ENCODE assay signal across 26 cellular contexts in the genomic region with DNA sequence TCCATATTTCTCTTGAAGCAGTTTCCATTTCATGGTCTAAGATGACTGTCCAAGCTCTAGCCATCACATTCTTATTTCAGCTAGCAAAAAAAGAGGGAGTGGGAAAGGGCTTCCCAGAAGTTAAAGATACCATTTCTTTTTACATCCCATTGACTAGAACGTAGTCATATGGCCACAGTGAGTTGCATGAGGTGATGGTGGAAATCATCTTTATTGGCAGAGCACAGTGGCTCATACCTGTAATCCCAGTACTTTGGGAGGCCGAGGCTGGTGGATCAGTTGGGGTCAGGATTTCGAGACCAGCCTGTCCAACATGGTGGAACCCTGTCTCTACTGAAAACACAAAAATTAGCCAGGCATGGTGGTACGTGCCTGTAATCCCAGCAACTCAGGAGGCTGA.
DNase-seq lines count a peak whose midpoint lies in the region; ATAC-seq, FAIRE-seq and TF ChIP-seq lines count a peak whose summit lies in the region.
"Had no signal": no experiment of that assay in that cellular context is flagged by ENCODE, and none has a peak within 500 bp of the region (broad histone marks: within the 10 kb centered on the region; RNA-seq: fewer than 3 reads in every experiment).

No MANE protein-coding gene starts in this region.

- ATAC-seq in HepG2 (no peak), right lobe of liver (no peak)
- ATAC-seq: GM12878 had no signal

- FAIRE-seq in HepG2 (lab: Jason Lieb, UNC) (no peak), GM12892 (lab: Jason Lieb, UNC) (peak; percentile 48), RCC 7860 (lab: Jason Lieb, UNC) (no peak)
- FAIRE-seq: A204.1, GM12878, GM19239 had no signal

- H3K9me3 ChIP-seq in HepG2 (ENCODE audit: low read length) (peaks cover 15% of the 10 kb centered on the region), right lobe of liver (peaks cover 0 to 6% (median 0%) of the 10 kb centered on the region in 4 donors), BE2C (no peaks in the 10 kb centered on the region)
- H3K9me3 ChIP-seq: BLaER1 had no signal

- TF ChIP-seq RAD21 in HepG2 (CRISPR knock-in tag; IDR thresholded peaks at IDR 0.05): no peak

- no peak overlapping the region for H3K56ac ChIP-seq in mesendoderm (ENCODE audit: low read length)

- H4K8ac ChIP-seq in mesendoderm (ENCODE audit: low read depth, low read length): no peak overlapping the region

- peak overlapping the region; percentile 90 for H2BK120ac ChIP-seq in mesendoderm (ENCODE audit: low read depth, low read length)

- H3K4me1 ChIP-seq in HepG2 (ENCODE audit: insufficient read depth, low read length) (peaks cover 37% of the 10 kb centered on the region), right lobe of liver (no peaks in the 10 kb centered on the region), mesendoderm (ENCODE audit: control insufficient read depth, low read depth, low read length) (peaks cover 18% of the 10 kb centered on the region), BE2C (no peaks in the 10 kb centered on the region)

- DNase-seq in HepG2 (ENCODE audit: low spot score) (no peak), right lobe of liver (no peak), GM12892 (ENCODE audit: insufficient read length) (no peak), mesendoderm (no peak), RCC 7860 (ENCODE audit: low spot score) (no peak), BE2C (no peak), NK-92 (lab: John Stamatoyannopoulos, UW; ENCODE audit: unreplicated experiment) (no peak)
- DNase-seq: 8988T; ACHN; AML-193; C1 segment of cervical spinal cord; CD4-positive, alpha-beta memory T cell; CD4-positive, CD25-positive, alpha-beta regulatory T cell; CD8-positive, alpha-beta memory T cell; COR-L47; DMS 273 treated with DMSO at 0.1 percent for 48 hours; DMS153; DMS53; DMS79; DND-41; EL; GDM1 had no signal

- POLR2A ChIA-PET in HepG2 (lab: Yijun Ruan, JAX): interaction anchor here (0.7 kb wide), 1 partner anchor 121 kb away, joined by 4 read pairs; no protein-coding TSS in a partner anchor

- no peak overlapping the region for H3K23ac ChIP-seq in mesendoderm (ENCODE audit: low read length)

- TF ChIP-seq CTCF in HepG2 (CRISPR knock-in tag; IDR thresholded peaks at IDR 0.05) (no peak), right lobe of liver (IDR thresholded peaks at IDR 0.05) (no peak), BE2C (IDR thresholded peaks at IDR 0.05; ENCODE audit: low read depth, low read length) (no peak)

- H3K18ac ChIP-seq in mesendoderm (ENCODE audit: low read length): no peak overlapping the region

- in situ Hi-C loops in HepG2 (cut with HindIII; ENCODE audit: extremely low pct_ligation_motif_present, low pct_unique_long_range_greater_than_20kb): loop anchor here (5.0 kb wide), 1 partner anchor 227 kb away; no protein-coding TSS in a partner anchor

- BruUV-seq in HepG2 (replicated peaks; lab: Mats Ljungman, UMichigan): no TSS peak

- CTCF ChIA-PET in HepG2 (lab: Yijun Ruan, JAX; ENCODE audit: low intra/inter-chr PET ratio, low total read pairs): no interaction called here

- H3K9ac ChIP-seq in HepG2 (ENCODE audit: insufficient read depth, low read depth, low read length) (no peak overlapping the region), mesendoderm (ENCODE audit: low read length) (no peak overlapping the region)
- H3K9ac ChIP-seq: BLaER1 had no signal

- no peak overlapping the region for H3K4ac ChIP-seq in mesendoderm (ENCODE audit: low read depth, low read length)

- WGBS in HepG2 (ENCODE audit: low lambda C conversion rate): 73% methylated on average over 4 of the region's 4 CpGs
- WGBS in right lobe of liver (ENCODE audit: insufficient coverage, low coverage, low lambda C conversion rate, missing lambda C conversion rate): 96% methylated on average over 4 of the region's 4 CpGs
- WGBS in mesendoderm (ENCODE audit: extremely low coverage, insufficient coverage, low lambda C conversion rate): no CpG with 5 or more reads among the region's 4 CpGs

- H3K79me2 ChIP-seq in HepG2 (ENCODE audit: insufficient read depth, low read length): no peaks in the 10 kb centered on the region
- no peaks in the 10 kb centered on the region for H3K79me2 ChIP-seq in mesendoderm (ENCODE audit: control insufficient read depth, insufficient read depth, low read length)

- H3K27ac ChIP-seq in HepG2 (ENCODE audit: extremely low read length, insufficient read depth, low read length) (no peak overlapping the region), right lobe of liver (no peak overlapping the region), mesendoderm (ENCODE audit: low read depth, low read length) (no peak overlapping the region)
- H3K27ac ChIP-seq: BLaER1 had no signal

- no peak overlapping the region for H2AK5ac ChIP-seq in mesendoderm (ENCODE audit: low read length)

- H3K27me3 ChIP-seq in HepG2 (ENCODE audit: control insufficient read depth in 1 of 2, insufficient read depth in 2 of 2, low read length in 2 of 2) (no peaks in the 10 kb centered on the region), right lobe of liver (no peaks in the 10 kb centered on the region), mesendoderm (ENCODE audit: insufficient read depth, low read length, poor library complexity) (no peaks in the 10 kb centered on the region), BE2C (peaks cover 3% of the 10 kb centered on the region; the same call in 1 of the 2 replicates)
- H3K27me3 ChIP-seq: BLaER1 had no signal

- no peak overlapping the region for H2BK15ac ChIP-seq in mesendoderm (replicated peaks; ENCODE audit: low read depth)

- TF ChIP-seq EP300 in HepG2 (IDR thresholded peaks at IDR 0.05; ENCODE audit: low read depth in 2 of 2, low read length in 2 of 2) (no peak), HepG2 (CRISPR knock-in tag; IDR thresholded peaks at IDR 0.05; ENCODE audit: borderline replicate concordance) (no peak)

- H3K4me2 ChIP-seq in HepG2 (ENCODE audit: low read depth, low read length): no peak overlapping the region
- no peak overlapping the region for H3K4me2 ChIP-seq in mesendoderm (ENCODE audit: low read length)
- H3K4me2 ChIP-seq: BLaER1 had no signal

- peak overlapping the region; percentile 38 for H2BK5ac ChIP-seq in mesendoderm (ENCODE audit: low read length)

- no peaks in the 10 kb centered on the region for H3K79me1 ChIP-seq in mesendoderm (ENCODE audit: low read length)

- H3K36me3 ChIP-seq in HepG2 (replicated peaks in 1 of 2; ENCODE audit: control insufficient read depth in 1 of 2, insufficient read depth in 2 of 2, low read length in 2 of 2): no peaks in the 10 kb centered on the region
- H3K36me3 ChIP-seq in right lobe of liver: no peaks in the 10 kb centered on the region
- no peaks in the 10 kb centered on the region for H3K36me3 ChIP-seq in mesendoderm (ENCODE audit: control insufficient read depth, insufficient read depth, low read length)
- H3K36me3 ChIP-seq in BE2C: no peaks in the 10 kb centered on the region
- H3K36me3 ChIP-seq: BLaER1 had no signal

- TF ChIP-seq POLR2A in HepG2 (IDR thresholded peaks at IDR 0.05; ENCODE audit: insufficient read depth in 1 of 2, low read depth in 2 of 2, low read length in 2 of 2) (no peak), right lobe of liver (IDR thresholded peaks at IDR 0.05) (no peak), GM12892 (IDR thresholded peaks at IDR 0.05; ENCODE audit: low read depth, low read length) (no peak)

- intact Hi-C loops in HepG2 (cut with micrococcal nuclease; ENCODE audit: unreplicated experiment) (loop anchor here (10.0 kb wide), 1 partner anchor 464 kb away; the partner anchor contains the start of genes ESF1 and NDUFAF5), right lobe of liver (cut with DNase I) (no loop called here)

- no peaks in the 10 kb centered on the region for H4K20me1 ChIP-seq in HepG2 (ENCODE audit: insufficient read depth, low read length)
- H4K20me1 ChIP-seq: BLaER1 had no signal

- no peak overlapping the region for H4K5ac ChIP-seq in mesendoderm (ENCODE audit: low read length)

- H3K4me3 ChIP-seq in HepG2 (replicated peaks in 1 of 3; ENCODE audit: insufficient read depth in 1 of 3, low read depth in 2 of 3, low read length in 3 of 3): no peak overlapping the region
- no peak overlapping the region for H3K4me3 ChIP-seq in right lobe of liver
- no peak overlapping the region for H3K4me3 ChIP-seq in mesendoderm (ENCODE audit: low read length)
- no peak overlapping the region for H3K4me3 ChIP-seq in BE2C (ENCODE audit: low read depth, low read length)
- H3K4me3 ChIP-seq: BLaER1, GM12878 had no signal

- no peak overlapping the region for H2AFZ ChIP-seq in HepG2 (ENCODE audit: low read length)

TF ChIP-seq in HepG2, 621 proteins besides CTCF, POLR2A, EP300 and RAD21:
- TF ChIP-seq ZNF317 (CRISPR knock-in tag; IDR thresholded peaks at IDR 0.05): 0 out of 2 replicates have a peak, but pooled peaks have one; percentile 57
- no peak for TF ChIP-seq FOXK1 (CRISPR knock-in tag; IDR thresholded peaks at IDR 0.05; ENCODE audit: borderline replicate concordance, low read depth)
- no peak for TF ChIP-seq MED13 (CRISPR knock-in tag; IDR thresholded peaks at IDR 0.05)
- TF ChIP-seq ATF4 (CRISPR knock-in tag; IDR thresholded peaks at IDR 0.05): no peak
